Comparison of ENCODE assay signal across 1 cellular context in the genomic region with DNA sequence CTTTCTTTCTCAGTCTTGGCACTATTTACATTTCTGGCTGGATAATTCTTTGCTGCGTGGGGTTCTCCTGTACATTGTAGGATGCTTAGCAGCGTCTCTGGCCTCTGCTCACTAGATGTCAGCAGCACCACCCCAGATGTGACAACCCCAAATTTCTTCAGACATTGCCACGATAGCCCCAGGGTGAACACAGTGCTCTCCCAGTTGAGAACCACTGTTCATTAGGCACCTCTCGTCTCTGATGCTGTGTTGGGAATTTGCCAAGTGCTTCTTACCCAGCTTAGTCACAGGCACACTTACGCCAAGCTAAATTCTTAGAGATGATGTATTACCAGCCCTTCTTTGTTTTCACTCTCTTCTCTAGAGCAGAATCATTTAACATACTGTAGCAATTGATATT.
TF ChIP-seq lines count a peak whose summit lies in the region.

No MANE protein-coding gene starts in this region.

TF ChIP-seq in HepG2, 621 proteins besides CTCF, POLR2A, EP300 and RAD21:
- TF ChIP-seq SP1 (IDR thresholded peaks at IDR 0.05) (no peak), SP1 (CRISPR knock-in tag; IDR thresholded peaks at IDR 0.05) (no peak)
